Comparison of ENCODE assay signal across 24 cellular contexts in genomic region chr7:41219276-41219675, GRCh38.
DNase-seq lines count a peak whose midpoint lies in the region; ATAC-seq and TF ChIP-seq lines count a peak whose summit lies in the region.
"Had no signal": no experiment of that assay in that cellular context is flagged by ENCODE, and none has a peak within 500 bp of the region (broad histone marks: within the 10 kb centered on the region; RNA-seq: fewer than 3 reads in every experiment).

No MANE protein-coding gene starts in this region.

- no peak overlapping the region for H3K27ac ChIP-seq in effector memory CD4-positive, alpha-beta T cell (ENCODE audit: insufficient read depth, low read length, poor library complexity, severe bottlenecking)
- H3K27ac ChIP-seq: thoracic aorta had no signal

- no peaks in the 10 kb centered on the region for H3K27me3 ChIP-seq in effector memory CD4-positive, alpha-beta T cell (replicated peaks; ENCODE audit: control insufficient read depth, insufficient read depth, low read length, poor library complexity, severe bottlenecking)

- in situ Hi-C loops in Caki2 (cut with HindIII; ENCODE audit: low pct_unique_long_range_greater_than_20kb, low sequenced_read_pairs), result no loop called here

- DNase-seq in Caki2 (ENCODE audit: low read depth) (peak; percentile 33), NCI-H226 (peak; percentile 76), fibroblast of gingiva (ENCODE audit: low read depth) (peak; percentile 14), neural crest cell (ENCODE audit: low read depth, low spot score) (no peak)
- no peak for DNase-seq in activated naive CD4-positive, alpha-beta T cell treated with anti-CD3 and anti-CD28 coated beads, Interleukin-2, amount 50 U/mL, for 72 hours (ENCODE audit: low spot score in 2 of 2)
- DNase-seq in effector memory CD4-positive, alpha-beta T cell, result no peak
- DNase-seq: activated B cell treated with CpG ODN at 0.5 μM for 24 hours; caudate nucleus; CD4-positive, CD25-positive, alpha-beta regulatory T cell; DMS79; GOT3; kidney; MM.1S; NCI-H1694; NCI-H446 treated with DMSO at 0.1 percent for 48 hours; nephron progenitor cell; retina had no signal

- H3K4me1 ChIP-seq in effector memory CD4-positive, alpha-beta T cell (ENCODE audit: control insufficient read depth, insufficient read depth, low read length, poor library complexity, severe bottlenecking), result no peaks in the 10 kb centered on the region

- no peaks in the 10 kb centered on the region for H3K36me3 Mint-ChIP-seq in neural crest cell (ENCODE audit: low read depth)
- no peaks in the 10 kb centered on the region for H3K36me3 Mint-ChIP-seq in activated naive CD4-positive, alpha-beta T cell treated with anti-CD3 and anti-CD28 coated beads, Interleukin-2, amount 50 U/mL, for 72 hours
- H3K36me3 Mint-ChIP-seq: activated naive CD8-positive, alpha-beta T cell; CD4-positive, CD25-positive, alpha-beta regulatory T cell had no signal

- ATAC-seq in HG03280 (IDR thresholded peaks at IDR 0.05; ENCODE audit: unreplicated experiment) (no peak), HG03025 (IDR thresholded peaks at IDR 0.05; ENCODE audit: low FRiP score, unreplicated experiment) (no peak)
- ATAC-seq in activated naive CD4-positive, alpha-beta T cell treated with anti-CD3 and anti-CD28 coated beads, Interleukin-2, amount 50 U/mL, for 72 hours, result no peak
- ATAC-seq: esophagus mucosa, Right ventricle myocardium inferior had no signal

- H3K4me3 ChIP-seq in effector memory CD4-positive, alpha-beta T cell (ENCODE audit: insufficient read depth, low read depth, low read length, poor library complexity, severe bottlenecking), result no peak overlapping the region
- H3K4me3 ChIP-seq: thoracic aorta had no signal

- peaks cover 6% of the 10 kb centered on the region for H3K9me3 Mint-ChIP-seq in neural crest cell
- peaks cover 8 to 11% of the 10 kb centered on the region in 2 donors for H3K9me3 Mint-ChIP-seq in activated naive CD4-positive, alpha-beta T cell treated with anti-CD3 and anti-CD28 coated beads, Interleukin-2, amount 50 U/mL, for 72 hours
- H3K9me3 Mint-ChIP-seq: activated B cell treated with CpG ODN at 0.5 μM for 24 hours, nephron progenitor cell had no signal

- H3K36me3 ChIP-seq in effector memory CD4-positive, alpha-beta T cell (ENCODE audit: control insufficient read depth, insufficient read depth, low read length), result no peaks in the 10 kb centered on the region
- H3K36me3 ChIP-seq: thoracic aorta had no signal

- peaks cover 6% of the 10 kb centered on the region for H3K4me1 Mint-ChIP-seq in neural crest cell
- H3K4me1 Mint-ChIP-seq: activated B cell treated with CpG ODN at 0.5 μM for 24 hours; CD4-positive, CD25-positive, alpha-beta regulatory T cell; nephron progenitor cell had no signal

- peaks cover 4% of the 10 kb centered on the region for H3K27me3 Mint-ChIP-seq in neural crest cell (ENCODE audit: low read depth)
- H3K27me3 Mint-ChIP-seq: activated naive CD8-positive, alpha-beta T cell; CD4-positive, CD25-positive, alpha-beta regulatory T cell had no signal

- H3K9me3 ChIP-seq in effector memory CD4-positive, alpha-beta T cell (ENCODE audit: control insufficient read depth, low read length), result peaks cover 4% of the 10 kb centered on the region
- H3K9me3 ChIP-seq: thoracic aorta had no signal

- H3K4me3 Mint-ChIP-seq in neural crest cell, result no peak overlapping the region
- H3K4me3 Mint-ChIP-seq: activated B cell treated with CpG ODN at 0.5 μM for 24 hours; activated naive CD8-positive, alpha-beta T cell; CD4-positive, CD25-positive, alpha-beta regulatory T cell; nephron progenitor cell; T-helper 1 cell treated with Interleukin-12 subunit alpha and Interleukin-12 subunit beta and Interleukin-4 antibody, amounts not matched to agents 30 μg/mL and 1 μg/mL, for 36 hours had no signal

- peak overlapping the region; percentile 51 for H3K27ac Mint-ChIP-seq in neural crest cell (ENCODE audit: unreplicated experiment)
- H3K27ac Mint-ChIP-seq in activated naive CD4-positive, alpha-beta T cell treated with anti-CD3 and anti-CD28 coated beads, Interleukin-2, amount 50 U/mL, for 72 hours, result no peak overlapping the region
- H3K27ac Mint-ChIP-seq: activated B cell treated with CpG ODN at 0.5 μM for 24 hours; activated naive CD8-positive, alpha-beta T cell; CD4-positive, CD25-positive, alpha-beta regulatory T cell; nephron progenitor cell; T-helper 1 cell treated with Interleukin-12 subunit alpha and Interleukin-12 subunit beta and Interleukin-4 antibody, amounts not matched to agents 30 μg/mL and 1 μg/mL, for 36 hours had no signal

- no peak for TF ChIP-seq CTCF in neural crest cell (conservative IDR thresholded peaks at IDR 0.05)

Comparison
In these comparisons a context has a peak if more than half of its experiments do, and no peak if none do; other contexts are left out.
1. DNase-seq: peak in Caki2 (single experiment), NCI-H226 (single experiment) and fibroblast of gingiva (single experiment); none in neural crest cell (single experiment), activated naive CD4-positive, alpha-beta T cell treated with anti-CD3 and anti-CD28 coated beads, Interleukin-2, amount 50 U/mL, for 72 hours (0 of 2) and effector memory CD4-positive, alpha-beta T cell (0 of 3).